In genomic region chr10:101612086-101612485, GRCh38 we compare ENCODE assay signal across 15 cellular contexts. TPM values are rescaled to one million over a fixed set of nuclear protein-coding genes. Genes with fewer than 3 reads are reported as not detected.
DNase-seq lines count a peak whose midpoint lies in the region; ATAC-seq and TF ChIP-seq lines count a peak whose summit lies in the region.
"Had no signal": no experiment of that assay in that cellular context is flagged by ENCODE, and none has a peak within 500 bp of the region (broad histone marks: within the 10 kb centered on the region; RNA-seq: fewer than 3 reads in every experiment).

No MANE protein-coding gene starts in this region.

- H3K36me3 Mint-ChIP-seq in activated naive CD8-positive, alpha-beta T cell treated with anti-CD3 and anti-CD28 coated beads, Interleukin-2, amount 10 ng/mL, durations not matched to agents 7 days and 5 days = peaks cover 3% of the 10 kb centered on the region
- peaks cover 4% of the 10 kb centered on the region for H3K36me3 Mint-ChIP-seq in activated naive CD8-positive, alpha-beta T cell treated with anti-CD3 and anti-CD28 coated beads for 36 hours
- peaks cover 7% of the 10 kb centered on the region for H3K36me3 Mint-ChIP-seq in activated naive CD8-positive, alpha-beta T cell treated with anti-CD3 and anti-CD28 coated beads, Interleukin-2, amount 50 U/mL, for 24 hours (ENCODE audit: low read depth)

- H3K4me3 ChIP-seq in IMR-90 (ENCODE audit: insufficient read depth, low read depth, low read length) (no peak overlapping the region), sigmoid colon (no peak overlapping the region), vagina (no peak overlapping the region)
- H3K4me3 ChIP-seq: GM23338, K562 had no signal

- H3K4ac ChIP-seq in IMR-90 (ENCODE audit: low read depth, low read length) = no peak overlapping the region

- intact Hi-C loops in IMR-90 (cut with micrococcal nuclease) (no loop called here), sigmoid colon (cut with DNase I) (no loop called here), vagina (cut with DNase I) (no loop called here)

- H3K23ac ChIP-seq in IMR-90 (ENCODE audit: low read depth, low read length) = no peak overlapping the region

- H3K14ac ChIP-seq in IMR-90 (replicated peaks; ENCODE audit: low read depth, low read length) = no peak overlapping the region

- H2AK5ac ChIP-seq in IMR-90 (ENCODE audit: low read depth, low read length) = no peak overlapping the region

- H3K27me3 ChIP-seq in IMR-90 (ENCODE audit: control insufficient read depth, insufficient read depth, low read length) = no peaks in the 10 kb centered on the region
- H3K27me3 ChIP-seq in sigmoid colon = no peaks in the 10 kb centered on the region
- H3K27me3 ChIP-seq in vagina = no peaks in the 10 kb centered on the region

- WGBS in IMR-90 (ENCODE audit: extremely low coverage in 2 of 2, insufficient read length in 1 of 2), 2 experiments = no CpG with 5 or more reads among the region's 6 CpGs
- WGBS in sigmoid colon, 2 donors = 95 to 96% methylated on average over 6 of the region's 6 CpGs

- H3K27ac ChIP-seq in IMR-90 (ENCODE audit: insufficient read depth, low read length) = no peak overlapping the region
- H3K27ac ChIP-seq in sigmoid colon = no peak overlapping the region
- no peak overlapping the region for H3K27ac ChIP-seq in vagina
- H3K27ac ChIP-seq: HL-60 had no signal

- no TSS peak for BruUV-seq in IMR-90 (replicated peaks; lab: Mats Ljungman, UMichigan)

- H2BK15ac ChIP-seq in IMR-90 (ENCODE audit: low read depth, low read length) = no peak overlapping the region

- no peak overlapping the region for H4K91ac ChIP-seq in IMR-90 (ENCODE audit: insufficient read depth, low read depth, low read length)

- DNase-seq in activated naive CD8-positive, alpha-beta T cell treated with anti-CD3 and anti-CD28 coated beads, Interleukin-2, amount 10 ng/mL, durations not matched to agents 7 days and 5 days = peak; percentile 27
- DNase-seq in activated naive CD8-positive, alpha-beta T cell treated with anti-CD3 and anti-CD28 coated beads for 36 hours = no peak
- DNase-seq in IMR-90 = no peak
- no peak for DNase-seq in activated naive CD8-positive, alpha-beta T cell treated with anti-CD3 and anti-CD28 coated beads, Interleukin-2, amount 50 U/mL, for 24 hours
- peak; percentile 37 for DNase-seq in sigmoid colon
- no peak for DNase-seq in vagina (ENCODE audit: extremely low spot score in 2 of 2)
- DNase-seq: GF-D8, NCI-H146, NCI-H2081 treated with DMSO at 0.1 percent for 48 hours, PC-3 had no signal

- no peak overlapping the region for H4K5ac ChIP-seq in IMR-90 (ENCODE audit: low read depth, low read length)

- ATAC-seq in activated naive CD8-positive, alpha-beta T cell treated with anti-CD3 and anti-CD28 coated beads, Interleukin-2, amount 10 ng/mL, durations not matched to agents 7 days and 5 days (ENCODE audit: low read depth) = no peak
- no peak for ATAC-seq in IMR-90 (ENCODE audit: low read depth)
- no peak for ATAC-seq in activated naive CD8-positive, alpha-beta T cell treated with anti-CD3 and anti-CD28 coated beads, Interleukin-2, amount 50 U/mL, for 24 hours
- no peak for ATAC-seq in HG03097 (IDR thresholded peaks at IDR 0.05; ENCODE audit: low FRiP score, unreplicated experiment)
- ATAC-seq: GM23338, PC-3 had no signal

- H2BK5ac ChIP-seq in IMR-90 (ENCODE audit: low read depth, low read length, poor library complexity, severe bottlenecking) = no peak overlapping the region

- H3K4me1 Mint-ChIP-seq in activated naive CD8-positive, alpha-beta T cell treated with anti-CD3 and anti-CD28 coated beads, Interleukin-2, amount 10 ng/mL, durations not matched to agents 7 days and 5 days = peaks cover 6% of the 10 kb centered on the region
- H3K4me1 Mint-ChIP-seq in activated naive CD8-positive, alpha-beta T cell treated with anti-CD3 and anti-CD28 coated beads for 36 hours = peaks cover 5% of the 10 kb centered on the region
- H3K4me1 Mint-ChIP-seq in activated naive CD8-positive, alpha-beta T cell treated with anti-CD3 and anti-CD28 coated beads, Interleukin-2, amount 50 U/mL, for 24 hours = no peaks in the 10 kb centered on the region
- H3K4me1 Mint-ChIP-seq: B cell had no signal

- no peak overlapping the region for H2BK20ac ChIP-seq in IMR-90 (ENCODE audit: low read depth, low read length)

- TF ChIP-seq POLR2A in IMR-90 (IDR thresholded peaks at IDR 0.05; ENCODE audit: low read depth, low read length) (no peak), sigmoid colon (IDR thresholded peaks at IDR 0.05) (no peak), vagina (IDR thresholded peaks at IDR 0.05) (no peak)

- H3K18ac ChIP-seq in IMR-90 (ENCODE audit: low read depth, low read length) = no peak overlapping the region

- no peak overlapping the region for H3K4me3 Mint-ChIP-seq in activated naive CD8-positive, alpha-beta T cell treated with anti-CD3 and anti-CD28 coated beads, Interleukin-2, amount 10 ng/mL, durations not matched to agents 7 days and 5 days
- H3K4me3 Mint-ChIP-seq in activated naive CD8-positive, alpha-beta T cell treated with anti-CD3 and anti-CD28 coated beads for 36 hours = no peak overlapping the region
- no peak overlapping the region for H3K4me3 Mint-ChIP-seq in activated naive CD8-positive, alpha-beta T cell treated with anti-CD3 and anti-CD28 coated beads, Interleukin-2, amount 50 U/mL, for 24 hours
- H3K4me3 Mint-ChIP-seq: B cell, GM23338 had no signal

- H4K8ac ChIP-seq in IMR-90 (ENCODE audit: low read depth in 2 of 2, low read length in 2 of 2) = no peak overlapping the region

- POLR2A ChIA-PET in activated naive CD8-positive, alpha-beta T cell treated with anti-CD3 and anti-CD28 coated beads, Interleukin-2, amount 10 ng/mL, durations not matched to agents 7 days and 5 days (lab: Charles Lee) = no interaction called here
- POLR2A ChIA-PET in IMR-90 (lab: Charles Lee; ENCODE audit: unreplicated experiment) = no interaction called here

- H3K27ac Mint-ChIP-seq in activated naive CD8-positive, alpha-beta T cell treated with anti-CD3 and anti-CD28 coated beads, Interleukin-2, amount 10 ng/mL, durations not matched to agents 7 days and 5 days = no peak overlapping the region
- H3K27ac Mint-ChIP-seq in activated naive CD8-positive, alpha-beta T cell treated with anti-CD3 and anti-CD28 coated beads for 36 hours = no peak overlapping the region
- H3K27ac Mint-ChIP-seq in activated naive CD8-positive, alpha-beta T cell treated with anti-CD3 and anti-CD28 coated beads, Interleukin-2, amount 50 U/mL, for 24 hours = peak overlapping the region; percentile 69

- peaks cover 24% of the 10 kb centered on the region for H3K36me3 ChIP-seq in IMR-90 (ENCODE audit: control insufficient read depth, insufficient read depth, low read length)
- peaks cover 13 to 68% (median 26%) of the 10 kb centered on the region in 4 donors for H3K36me3 ChIP-seq in sigmoid colon
- H3K36me3 ChIP-seq in vagina = peaks cover 0 to 38% of the 10 kb centered on the region in 2 donors

- CTCF ChIA-PET in IMR-90 (lab: Yijun Ruan, JAX) = interaction anchor here (0.7 kb wide), 1 partner anchor 9 kb away, joined by 3 read pairs; no protein-coding TSS in a partner anchor

- no peaks in the 10 kb centered on the region for H3K9me3 Mint-ChIP-seq in activated naive CD8-positive, alpha-beta T cell treated with anti-CD3 and anti-CD28 coated beads, Interleukin-2, amount 10 ng/mL, durations not matched to agents 7 days and 5 days
- no peaks in the 10 kb centered on the region for H3K9me3 Mint-ChIP-seq in activated naive CD8-positive, alpha-beta T cell treated with anti-CD3 and anti-CD28 coated beads for 36 hours
- H3K9me3 Mint-ChIP-seq in activated naive CD8-positive, alpha-beta T cell treated with anti-CD3 and anti-CD28 coated beads, Interleukin-2, amount 50 U/mL, for 24 hours = no peaks in the 10 kb centered on the region
- H3K9me3 Mint-ChIP-seq: GM23338 had no signal

- no peaks in the 10 kb centered on the region; a peak in 1 of 4 replicates for H3K79me1 ChIP-seq in IMR-90 (ENCODE audit: low read depth in 1 of 2, low read length in 2 of 2)

- peak overlapping the region; percentile 45 for H2AK9ac ChIP-seq in IMR-90 (replicated peaks; ENCODE audit: low read depth, low read length, poor library complexity)

- TF ChIP-seq RAD21 in IMR-90 (IDR thresholded peaks at IDR 0.05; ENCODE audit: low read length) = no peak

- no peak overlapping the region for H3K56ac ChIP-seq in IMR-90 (ENCODE audit: extremely low read depth, insufficient read depth, low read length)

- dilution Hi-C loops in IMR-90 (cut with HindIII; ENCODE audit: low sequenced_read_pairs, unreplicated experiment) = no loop called here

- no peak overlapping the region for H2BK120ac ChIP-seq in IMR-90 (ENCODE audit: low read depth, low read length)

- peaks cover 9% of the 10 kb centered on the region for H3K4me1 ChIP-seq in IMR-90 (ENCODE audit: control insufficient read depth, insufficient read depth, low read length)
- no peaks in the 10 kb centered on the region for H3K4me1 ChIP-seq in sigmoid colon
- no peaks in the 10 kb centered on the region for H3K4me1 ChIP-seq in vagina

- no peaks in the 10 kb centered on the region for H3K9me3 ChIP-seq in IMR-90 (ENCODE audit: control insufficient read depth, insufficient read depth, low read length)
- H3K9me3 ChIP-seq in sigmoid colon = no peaks in the 10 kb centered on the region
- H3K9me3 ChIP-seq in vagina = no peaks in the 10 kb centered on the region

- in situ Hi-C loops in IMR-90 (cut with MboI; ENCODE audit: low sequenced_read_pairs) = no loop called here

- TF ChIP-seq CTCF in IMR-90 (conservative IDR thresholded peaks at IDR 0.05; ENCODE audit: low read depth, low read length) (no peak), sigmoid colon (IDR thresholded peaks at IDR 0.05) (no peak), vagina (IDR thresholded peaks at IDR 0.05) (no peak)

- no peak overlapping the region for H3K9ac ChIP-seq in IMR-90 (ENCODE audit: low read depth, low read length)

- H2AFZ ChIP-seq in IMR-90 (replicated peaks; ENCODE audit: low read length, poor library complexity) = no peak overlapping the region
- H2AFZ ChIP-seq: GM23338 had no signal

- H3K27me3 Mint-ChIP-seq in activated naive CD8-positive, alpha-beta T cell treated with anti-CD3 and anti-CD28 coated beads, Interleukin-2, amount 10 ng/mL, durations not matched to agents 7 days and 5 days = no peaks in the 10 kb centered on the region
- no peaks in the 10 kb centered on the region for H3K27me3 Mint-ChIP-seq in activated naive CD8-positive, alpha-beta T cell treated with anti-CD3 and anti-CD28 coated beads for 36 hours
- H3K27me3 Mint-ChIP-seq in activated naive CD8-positive, alpha-beta T cell treated with anti-CD3 and anti-CD28 coated beads, Interleukin-2, amount 50 U/mL, for 24 hours = no peaks in the 10 kb centered on the region
- H3K27me3 Mint-ChIP-seq: B cell had no signal

- no peak for TF ChIP-seq EP300 in sigmoid colon (IDR thresholded peaks at IDR 0.05)

- peaks cover 16% of the 10 kb centered on the region for H3K9me1 ChIP-seq in IMR-90 (ENCODE audit: insufficient read depth, low read length)

- H3K4me2 ChIP-seq in IMR-90 (ENCODE audit: low read depth, low read length) = no peak overlapping the region
- H3K4me2 ChIP-seq: GM23338 had no signal

- no peaks in the 10 kb centered on the region for H4K20me1 ChIP-seq in IMR-90 (ENCODE audit: insufficient read depth, low read length)

RNA-seq across cellular contexts. Expression of gene DPCD, which starts 24.0 kb away (rescaled TPM):
- 1 to 10 TPM; 4.0 to 5.5 TPM for total RNA-seq in activated naive CD8-positive, alpha-beta T cell treated with anti-CD3 and anti-CD28 coated beads, Interleukin-2, amount 10 ng/mL, durations not matched to agents 7 days and 5 days
- total RNA-seq in activated naive CD8-positive, alpha-beta T cell treated with anti-CD3 and anti-CD28 coated beads for 36 hours = 10 to 100 TPM; 20.4 to 22.9 TPM
- total RNA-seq in IMR-90 (2012; rRNA removed) (59.1 and 113 TPM in 2 replicates), sigmoid colon (10 to 100 TPM; 18.5 to 80.2 (median 40.0) TPM), vagina (13.8 TPM)
- polyA plus RNA-seq in IMR-90 (2012; rRNA removed) (66.1 and 73.7 TPM in 2 replicates), sigmoid colon (10 to 100 TPM; 13.2 to 25.7 (median 24.9) TPM)
- 44.0 and 79.1 TPM in 2 replicates for polyA plus RNA-seq in IMR-90 (2012; cell fraction: cytosol; rRNA removed)
- 13.5 and 48.7 TPM in 2 replicates for polyA plus RNA-seq in IMR-90 (2012; cell fraction: nucleus; rRNA removed; ENCODE audit: low replicate concordance)

RNA-seq across cellular contexts. Expression of gene POLL, which starts 24.0 kb away (rescaled TPM):
- total RNA-seq in activated naive CD8-positive, alpha-beta T cell treated with anti-CD3 and anti-CD28 coated beads, Interleukin-2, amount 10 ng/mL, durations not matched to agents 7 days and 5 days = 10 to 100 TPM; 34.9 to 37.7 TPM
- total RNA-seq in activated naive CD8-positive, alpha-beta T cell treated with anti-CD3 and anti-CD28 coated beads for 36 hours = 10 to 100 TPM; 27.4 to 28.6 TPM
- total RNA-seq in IMR-90 (2012; rRNA removed) (6.1 and 6.3 TPM in 2 replicates), sigmoid colon (10 to 100 TPM; 25.3 to 39.6 (median 33.2) TPM), vagina (21.1 TPM)
- polyA plus RNA-seq in IMR-90 (2012; rRNA removed) (23.7 TPM in 2 replicates), sigmoid colon (10 to 100 TPM in 2 of 3 donors, 1 to 10 TPM in 1; 9.0 to 29.4 (median 19.2) TPM)
- 15.7 and 21.1 TPM in 2 replicates for polyA plus RNA-seq in IMR-90 (2012; cell fraction: cytosol; rRNA removed)
- 57.9 and 115 TPM in 2 replicates for polyA plus RNA-seq in IMR-90 (2012; cell fraction: nucleus; rRNA removed; ENCODE audit: low replicate concordance)

Comparison
In these comparisons a context has a peak if more than half of its experiments do, and no peak if none do; other contexts are left out.
1. DNase-seq: peak in activated naive CD8-positive, alpha-beta T cell treated with anti-CD3 and anti-CD28 coated beads, Interleukin-2, amount 10 ng/mL, durations not matched to agents 7 days and 5 days (single experiment) and sigmoid colon (single experiment); none in activated naive CD8-positive, alpha-beta T cell treated with anti-CD3 and anti-CD28 coated beads for 36 hours (single experiment), IMR-90 (single experiment), activated naive CD8-positive, alpha-beta T cell treated with anti-CD3 and anti-CD28 coated beads, Interleukin-2, amount 50 U/mL, for 24 hours (single experiment) and vagina (0 of 2).